ENCODE assay signal across 1 cellular context in the genomic region with DNA sequence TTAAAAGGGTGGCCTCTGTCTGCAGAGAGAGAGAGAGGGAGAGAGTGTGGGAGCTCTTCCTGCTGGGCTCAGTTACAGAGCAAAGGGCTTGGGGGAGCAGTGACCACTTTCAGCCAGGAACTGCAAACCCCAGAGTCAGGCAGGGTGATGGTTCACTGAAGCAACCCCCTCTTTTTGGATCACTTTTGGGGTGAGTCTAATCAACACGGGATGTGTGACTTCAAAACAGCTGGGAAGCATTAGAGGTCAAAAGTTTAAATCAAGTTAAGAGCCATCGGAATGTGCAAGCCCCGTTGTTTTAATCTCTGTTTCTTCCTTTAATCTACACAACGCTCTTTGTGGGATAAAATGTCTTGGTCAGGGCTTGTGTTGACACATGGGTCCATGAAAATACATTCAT.
TF ChIP-seq lines count a peak whose summit lies in the region.

No MANE protein-coding gene starts in this region.

TF ChIP-seq in H1, 55 proteins besides CTCF, POLR2A, EP300 and RAD21:
- no peak for TF ChIP-seq NANOG (IDR thresholded peaks at IDR 0.05; ENCODE audit: insufficient read depth, low read depth, low read length, poor library complexity, severe bottlenecking)
- TF ChIP-seq, protein P1, sequence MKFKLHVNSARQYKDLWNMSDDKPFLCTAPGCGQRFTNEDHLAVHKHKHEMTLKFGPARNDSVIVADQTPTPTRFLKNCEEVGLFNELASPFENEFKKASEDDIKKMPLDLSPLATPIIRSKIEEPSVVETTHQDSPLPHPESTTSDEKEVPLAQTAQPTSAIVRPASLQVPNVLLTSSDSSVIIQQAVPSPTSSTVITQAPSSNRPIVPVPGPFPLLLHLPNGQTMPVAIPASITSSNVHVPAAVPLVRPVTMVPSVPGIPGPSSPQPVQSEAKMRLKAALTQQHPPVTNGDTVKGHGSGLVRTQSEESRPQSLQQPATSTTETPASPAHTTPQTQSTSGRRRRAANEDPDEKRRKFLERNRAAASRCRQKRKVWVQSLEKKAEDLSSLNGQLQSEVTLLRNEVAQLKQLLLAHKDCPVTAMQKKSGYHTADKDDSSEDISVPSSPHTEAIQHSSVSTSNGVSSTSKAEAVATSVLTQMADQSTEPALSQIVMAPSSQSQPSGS (IDR thresholded peaks at IDR 0.05; ENCODE audit: low read length) = no peak
- no peak for TF ChIP-seq SAP30 (IDR thresholded peaks at IDR 0.05; ENCODE audit: insufficient read depth, insufficient replicate concordance, low read length)
- TF ChIP-seq JUN (IDR thresholded peaks at IDR 0.05; ENCODE audit: low read depth, low read length) = no peak
- no peak for TF ChIP-seq CBX8 (IDR thresholded peaks at IDR 0.05; ENCODE audit: borderline replicate concordance, low read depth, low read length)
- no peak for TF ChIP-seq ZNF274 (IDR thresholded peaks at IDR 0.05; ENCODE audit: borderline replicate concordance, extremely low read depth, low read length)
